7 cellular contexts compared by ENCODE assay signal in the genomic region with DNA sequence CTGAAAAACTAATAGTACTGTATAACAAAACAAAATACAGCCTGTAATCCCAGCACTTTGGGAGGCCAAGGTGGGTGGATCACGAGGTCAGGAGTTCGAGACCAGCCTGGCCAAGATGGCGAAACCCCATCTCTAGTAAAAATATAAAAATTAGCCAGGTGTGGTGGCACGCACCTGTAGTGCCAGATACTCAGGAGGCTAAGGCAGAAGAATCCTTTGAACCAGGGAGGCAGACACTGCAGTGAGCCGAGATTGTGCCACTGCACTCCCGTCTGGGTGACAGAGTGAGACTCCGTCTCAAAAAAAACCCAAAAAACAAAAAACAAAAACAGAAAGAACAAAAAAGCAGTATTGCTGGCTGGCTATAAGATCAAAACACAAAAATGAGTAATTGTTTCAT. TPM values are rescaled to one million over a fixed set of nuclear protein-coding genes. Genes with fewer than 3 reads are reported as not detected.
DNase-seq lines count a peak whose midpoint lies in the region; ATAC-seq, FAIRE-seq and TF ChIP-seq lines count a peak whose summit lies in the region.
"Not testable (repeated sequence)": the region's sequence is repeated elsewhere in the genome, so short reads cannot be mapped to it uniquely, and the experiment has no call there.

No MANE protein-coding gene starts in this region.

- H3K27me3 Mint-ChIP-seq in type B pancreatic cell: not testable (repeated sequence)

- CTCF ChIA-PET in A549 (lab: Yijun Ruan, JAX); PC-3 (lab: Charles Lee): not testable (repeated sequence)

- TF ChIP-seq CTCF in A549 (IDR thresholded peaks at IDR 0.05); PC-3 (conservative IDR thresholded peaks at IDR 0.05; ENCODE audit: low read depth, low read length); VCaP (conservative IDR thresholded peaks at IDR 0.05); brain microvascular endothelial cell (IDR thresholded peaks at IDR 0.05; ENCODE audit: low read depth, low read length, missing control alignments); esophagus squamous epithelium (IDR thresholded peaks at IDR 0.05); type B pancreatic cell (conservative IDR thresholded peaks at IDR 0.05): not testable (repeated sequence)

- H3K79me2 ChIP-seq in GM23248 (ENCODE audit: insufficient read depth); PC-3 (ENCODE audit: low read length): not testable (repeated sequence)

- FAIRE-seq in A549 (lab: Jason Lieb, UNC): not testable (repeated sequence)

- H3K4me3 Mint-ChIP-seq in type B pancreatic cell: not testable (repeated sequence)

- H4K20me1 ChIP-seq in GM23248 (ENCODE audit: insufficient read depth); PC-3 (ENCODE audit: low read length): not testable (repeated sequence)

- not testable (repeated sequence) for TF ChIP-seq POLR2A in A549 (IDR thresholded peaks at IDR 0.05; ENCODE audit: low read length); esophagus squamous epithelium (IDR thresholded peaks at IDR 0.05)

- not testable (repeated sequence) for H3K4me1 Mint-ChIP-seq in type B pancreatic cell (ENCODE audit: unreplicated experiment)

- H3K9ac ChIP-seq in GM23248; PC-3 (ENCODE audit: low read length): not testable (repeated sequence)

- in situ Hi-C loops in GM23248 (cut with MboI); brain microvascular endothelial cell (cut with HindIII; ENCODE audit: low pct_ligation_motif_present, low sequenced_read_pairs): not testable (repeated sequence)

- not testable (repeated sequence) for H3K4me3 ChIP-seq in A549; GM23248; brain microvascular endothelial cell (ENCODE audit: low read depth, low read length); esophagus squamous epithelium
- peak overlapping the region; percentile 43 for H3K4me3 ChIP-seq in PC-3 (ENCODE audit: low read length)

- peak overlapping the region; percentile 68 for H3K27ac Mint-ChIP-seq in type B pancreatic cell

- H3K36me3 ChIP-seq in GM23248 (ENCODE audit: low read depth); PC-3 (ENCODE audit: low read depth, low read length); brain microvascular endothelial cell (replicated peaks); esophagus squamous epithelium: not testable (repeated sequence)

- not testable (repeated sequence) for TF ChIP-seq RAD21 in A549 (conservative IDR thresholded peaks at IDR 0.05 in 1 of 2, IDR thresholded peaks at IDR 0.05 in 1 of 2)

- not testable (repeated sequence) for H3K9me3 Mint-ChIP-seq in type B pancreatic cell

- WGBS in A549 (ENCODE audit: missing lambda C conversion rate): 93% methylated on average over 7 of the region's 7 CpGs
- 69 to 79% methylated on average over 7 of the region's 7 CpGs for WGBS in GM23248 (ENCODE audit: low coverage in 1 of 2, low lambda C conversion rate in 2 of 2, missing lambda C conversion rate in 2 of 2), 2 experiments
- 94 to 95% methylated on average over 7 of the region's 7 CpGs for WGBS in esophagus squamous epithelium, 2 donors

- ATAC-seq in A549: 0 out of 6 replicates have a peak, but pooled peaks of 1 of the 2 experiments have one; percentile 18
- ATAC-seq in PC-3: not testable (repeated sequence)

- H3K4me2 ChIP-seq in A549 (peak overlapping the region; percentile 70), GM23248 (ENCODE audit: unreplicated experiment) (peak overlapping the region; percentile 16), PC-3 (ENCODE audit: low read length) (peak overlapping the region; percentile 71)

- H3K9me2 ChIP-seq in GM23248 (ENCODE audit: insufficient read depth); PC-3 (replicated peaks; ENCODE audit: low read length): not testable (repeated sequence)

- intact Hi-C loops in PC-3 (cut with micrococcal nuclease); esophagus squamous epithelium (cut with DNase I): not testable (repeated sequence)

- H3K27me3 ChIP-seq in GM23248 (replicated peaks; ENCODE audit: insufficient read depth); PC-3 (ENCODE audit: low read length); brain microvascular endothelial cell (replicated peaks); esophagus squamous epithelium: not testable (repeated sequence)

- H3K4me1 ChIP-seq in A549: not testable (repeated sequence)
- H3K4me1 ChIP-seq in GM23248 (ENCODE audit: insufficient read depth) (peaks cover 13% of the 10 kb centered on the region), PC-3 (ENCODE audit: insufficient read depth, low read length) (peaks cover 30% of the 10 kb centered on the region), esophagus squamous epithelium (peaks cover 0 to 33% (median 4%) of the 10 kb centered on the region in 3 donors)

- peaks cover 10% of the 10 kb centered on the region for H3F3A ChIP-seq in GM23248 (ENCODE audit: insufficient read depth)
- H3F3A ChIP-seq in PC-3 (ENCODE audit: low read length, unreplicated experiment): not testable (repeated sequence)

- H3K36me3 Mint-ChIP-seq in type B pancreatic cell: not testable (repeated sequence)

- POLR2A ChIA-PET in A549 (lab: Yijun Ruan, JAX): interaction anchor here (1.2 kb wide), 1 partner anchor 55 kb away, joined by 3 read pairs; a partner anchor contains a TSS
- POLR2A ChIA-PET in PC-3 (lab: Charles Lee; ENCODE audit: unreplicated experiment): not testable (repeated sequence)

- not testable (repeated sequence) for H3K9me3 ChIP-seq in A549; GM23248 (ENCODE audit: low read depth); PC-3 (ENCODE audit: low read length); esophagus squamous epithelium

- TF ChIP-seq EP300 in A549 (IDR thresholded peaks at IDR 0.05): not testable (repeated sequence)

- not testable (repeated sequence) for DNase-seq in A549 (ENCODE audit: low read depth in 1 of 2, low spot score in 1 of 2); GM23248; PC-3; brain microvascular endothelial cell; esophagus squamous epithelium (lab: John Stamatoyannopoulos, UW); type B pancreatic cell (ENCODE audit: extremely low spot score, unreplicated experiment)

- H2AFZ ChIP-seq in GM23248 (peak overlapping the region; percentile 65), PC-3 (ENCODE audit: low read length) (peak overlapping the region; percentile 80)

- H3K27ac ChIP-seq in A549 (peak overlapping the region in 1 of 2 experiments; percentile 71; a peak in 4 of 6 replicates), GM23248 (0 out of 2 replicates have a peak overlapping the region, but pooled peaks have one; percentile 54), VCaP (peak overlapping the region; percentile 58), brain microvascular endothelial cell (peak overlapping the region; percentile 56), esophagus squamous epithelium (peak overlapping the region in 3 of 4 donors; percentile 44 to 74 (median 68))
- not testable (repeated sequence) for H3K27ac ChIP-seq in PC-3 (ENCODE audit: low read length)

- not testable (repeated sequence) for BruUV-seq in PC-3 (replicated peaks; lab: Mats Ljungman, UMichigan)

RNA-seq across cellular contexts. Expression of a gene that starts 6.9 kb away (rescaled TPM):
- polyA plus RNA-seq in A549 (2011; rRNA removed) (96.4 and 108 TPM in 2 replicates), A549 (2017; fragmentation: RNase III; extraction: RNeasy Plus Mini Kit Qiagen cat#74134 plus additional on column Dnase treatment) (40.3 to 48.6 TPM (median 48.2 TPM) in 3 replicates), GM23248 (2016; fragmentation: Nextera tagmentation; extraction: Ambion mirVana) (71.4 and 80.4 TPM in 2 replicates)
- polyA plus RNA-seq in A549 (2012; cell fraction: cytosol; rRNA removed): 7.8 and 10.3 TPM in 2 replicates
- polyA plus RNA-seq in A549 (2012; cell fraction: nucleus; rRNA removed): 6.8 and 15.5 TPM in 2 replicates
- 117 and 151 TPM in 2 replicates for polyA minus RNA-seq in A549 (2011; rRNA and poly(A)+ RNA removed)
- total RNA-seq in GM23248 (2014; rRNA removed; shearing (Covaris generic)): 111 and 156 TPM in 2 replicates
- total RNA-seq in PC-3 (2014; rRNA removed) (43.0 and 86.4 TPM in 2 replicates), esophagus squamous epithelium (10 to 100 TPM; 46.5 to 87.1 (median 67.9) TPM), type B pancreatic cell (ENCODE audit: low replicate concordance) (162 and 299 TPM in 2 replicates)

RNA-seq across cellular contexts. Expression of a gene that starts 55.1 kb away (rescaled TPM):
- polyA plus RNA-seq in A549 (2011; rRNA removed) (16.7 and 22.1 TPM in 2 replicates), A549 (2017; fragmentation: RNase III; extraction: RNeasy Plus Mini Kit Qiagen cat#74134 plus additional on column Dnase treatment) (4.8 to 6.5 TPM (median 5.1 TPM) in 3 replicates), GM23248 (2016; fragmentation: Nextera tagmentation; extraction: Ambion mirVana) (15.6 and 16.2 TPM in 2 replicates)
- polyA plus RNA-seq in A549 (2012; cell fraction: cytosol; rRNA removed): 3.8 and 5.2 TPM in 2 replicates
- 5.2 and 8.1 TPM in 2 replicates for polyA plus RNA-seq in A549 (2012; cell fraction: nucleus; rRNA removed)
- polyA minus RNA-seq in A549 (2011; rRNA and poly(A)+ RNA removed): 3.2 and 7.7 TPM in 2 replicates
- total RNA-seq in GM23248 (2014; rRNA removed; shearing (Covaris generic)): 1.9 and 4.9 TPM in 2 replicates
- total RNA-seq in PC-3 (2014; rRNA removed) (2.2 and 2.6 TPM in 2 replicates), esophagus squamous epithelium (1 to 10 TPM; 2.2 to 8.5 (median 4.6) TPM), type B pancreatic cell (ENCODE audit: low replicate concordance) (10.1 and 10.7 TPM in 2 replicates)

Comparison
In these comparisons a context has a peak if more than half of its experiments do, and no peak if none do; other contexts are left out.
1. H3K4me2 ChIP-seq: peak in every context shown above with its lines; median percentile 71 in PC-3; 70 in A549; 16 in GM23248.